Comparison of ENCODE assay signal across 1 cellular context in genomic region chr17:8162232-8162996, GRCh38.
TF ChIP-seq lines count a peak whose summit lies in the region.

A gene with protein sequence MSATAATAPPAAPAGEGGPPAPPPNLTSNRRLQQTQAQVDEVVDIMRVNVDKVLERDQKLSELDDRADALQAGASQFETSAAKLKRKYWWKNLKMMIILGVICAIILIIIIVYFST (minus strand): TSS chr17:8162948. CDS start chr17:8162879, 69 bp downstream.

TF ChIP-seq in HepG2, 621 proteins besides CTCF, POLR2A, EP300 and RAD21 (continued from another document and continues in another):
- peak; percentile 27 for TF ChIP-seq ZNF407 (CRISPR knock-in tag; IDR thresholded peaks at IDR 0.05; ENCODE audit: not compliant biosample characterization)
- TF ChIP-seq XRCC5 (optimal IDR thresholded peaks at IDR 0.05; ENCODE audit: low read length), result no peak
- peak; percentile 96 for TF ChIP-seq YY1 (IDR thresholded peaks at IDR 0.05; ENCODE audit: insufficient read depth, insufficient replicate concordance, low read depth, low read length)
- no peak for TF ChIP-seq NR2F2 (IDR thresholded peaks at IDR 0.05; ENCODE audit: borderline replicate concordance, low read depth)
- 0 out of 2 replicates have a peak, but pooled peaks have one; percentile 55 for TF ChIP-seq PHF20 (CRISPR knock-in tag; IDR thresholded peaks at IDR 0.05)
- TF ChIP-seq ZNF337 (CRISPR knock-in tag; IDR thresholded peaks at IDR 0.05; ENCODE audit: borderline replicate concordance, low read depth), result no peak
- no peak for TF ChIP-seq IKZF1 (IDR thresholded peaks at IDR 0.05)
- TF ChIP-seq SP1 (IDR thresholded peaks at IDR 0.05), result no peak
- no peak for TF ChIP-seq SP1 (CRISPR knock-in tag; IDR thresholded peaks at IDR 0.05)
- 0 out of 2 replicates have a peak, but pooled peaks have one; percentile 15 for TF ChIP-seq BRD4 (CRISPR knock-in tag; IDR thresholded peaks at IDR 0.05)
- 0 out of 2 replicates have a peak, but pooled peaks have one; percentile 14 for TF ChIP-seq ZNF543 (CRISPR knock-in tag; IDR thresholded peaks at IDR 0.05)
- no peak for TF ChIP-seq ZNF430 (CRISPR knock-in tag; IDR thresholded peaks at IDR 0.05)
- TF ChIP-seq, protein P1, sequence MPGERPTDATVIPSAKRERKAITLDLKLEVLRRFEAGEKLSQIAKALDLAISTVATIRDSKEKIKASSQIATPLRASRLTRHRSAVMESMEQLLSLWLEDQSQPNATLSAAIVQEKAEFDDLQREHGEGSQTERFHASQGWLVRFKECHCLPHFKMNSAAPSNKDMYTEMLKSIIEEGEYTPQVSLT (CRISPR knock-in tag; IDR thresholded peaks at IDR 0.05; ENCODE audit: borderline replicate concordance, low read depth), result no peak
- TF ChIP-seq ZNF607 (CRISPR knock-in tag; IDR thresholded peaks at IDR 0.05; ENCODE audit: borderline replicate concordance), result peak; percentile 54; the same call in 1 of the 2 replicates
- TF ChIP-seq EED (CRISPR knock-in tag; IDR thresholded peaks at IDR 0.05), result no peak
- TF ChIP-seq HES4 (CRISPR knock-in tag; IDR thresholded peaks at IDR 0.05; ENCODE audit: borderline replicate concordance), result peak; percentile 89
- TF ChIP-seq MBD4 (IDR thresholded peaks at IDR 0.05; ENCODE audit: borderline replicate concordance, low read length), result no peak
- TF ChIP-seq NR1H2 (CRISPR knock-in tag; IDR thresholded peaks at IDR 0.05; ENCODE audit: borderline replicate concordance, low read depth), result no peak
- TF ChIP-seq, protein P2, sequence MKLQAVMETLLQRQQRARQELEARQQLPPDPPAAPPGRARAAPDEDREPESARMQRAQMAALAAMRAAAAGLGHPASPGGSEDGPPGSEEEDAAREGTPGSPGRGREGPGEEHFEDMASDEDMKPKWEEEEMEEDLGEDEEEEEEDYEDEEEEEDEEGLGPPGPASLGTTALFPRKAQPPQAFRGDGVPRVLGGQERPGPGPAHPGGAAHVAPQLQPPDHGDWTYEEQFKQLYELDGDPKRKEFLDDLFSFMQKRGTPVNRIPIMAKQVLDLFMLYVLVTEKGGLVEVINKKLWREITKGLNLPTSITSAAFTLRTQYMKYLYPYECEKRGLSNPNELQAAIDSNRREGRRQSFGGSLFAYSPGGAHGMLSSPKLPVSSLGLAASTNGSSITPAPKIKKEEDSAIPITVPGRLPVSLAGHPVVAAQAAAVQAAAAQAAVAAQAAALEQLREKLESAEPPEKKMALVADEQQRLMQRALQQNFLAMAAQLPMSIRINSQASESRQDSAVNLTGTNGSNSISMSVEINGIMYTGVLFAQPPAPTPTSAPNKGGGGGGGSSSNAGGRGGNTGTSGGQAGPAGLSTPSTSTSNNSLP (IDR thresholded peaks at IDR 0.05; ENCODE audit: low read depth, low read length), result no peak
- TF ChIP-seq MTA3 (CRISPR knock-in tag; IDR thresholded peaks at IDR 0.05), result no peak
- TF ChIP-seq TMF1 (CRISPR knock-in tag; IDR thresholded peaks at IDR 0.05; ENCODE audit: low read depth), result no peak
- TF ChIP-seq EZH2 (conservative IDR thresholded peaks at IDR 0.05; ENCODE audit: low read depth, low read length), result no peak
- peak; percentile 38; the same call in 1 of the 2 replicates for TF ChIP-seq UBTF (CRISPR knock-in tag; IDR thresholded peaks at IDR 0.05)
- no peak for TF ChIP-seq U2AF2 (IDR thresholded peaks at IDR 0.05; ENCODE audit: low read depth, low read length)
- peak; percentile 73 for TF ChIP-seq PHF8 (CRISPR knock-in tag; IDR thresholded peaks at IDR 0.05)
- no peak for TF ChIP-seq ZNF510 (CRISPR knock-in tag; IDR thresholded peaks at IDR 0.05; ENCODE audit: low read depth)
- no peak for TF ChIP-seq ZNF615 (CRISPR knock-in tag; IDR thresholded peaks at IDR 0.05; ENCODE audit: borderline replicate concordance)
- peak; percentile 79; the same call in 1 of the 2 replicates for TF ChIP-seq BCL3 (CRISPR knock-in tag; IDR thresholded peaks at IDR 0.05)
- peak; percentile 60; the same call in 1 of the 2 replicates for TF ChIP-seq SP4 (CRISPR knock-in tag; IDR thresholded peaks at IDR 0.05)
- TF ChIP-seq ZNF781 (CRISPR knock-in tag; IDR thresholded peaks at IDR 0.05; ENCODE audit: borderline replicate concordance, not compliant biosample characterization), result no peak
- TF ChIP-seq ZNF484 (CRISPR knock-in tag; IDR thresholded peaks at IDR 0.05; ENCODE audit: borderline replicate concordance, low read depth), result no peak
- peak; percentile 77 for TF ChIP-seq ZFY (CRISPR knock-in tag; IDR thresholded peaks at IDR 0.05)
- TF ChIP-seq MAFG (CRISPR knock-in tag; IDR thresholded peaks at IDR 0.05), result peak; percentile 15; the same call in 1 of the 2 replicates
- TF ChIP-seq, protein P3, sequence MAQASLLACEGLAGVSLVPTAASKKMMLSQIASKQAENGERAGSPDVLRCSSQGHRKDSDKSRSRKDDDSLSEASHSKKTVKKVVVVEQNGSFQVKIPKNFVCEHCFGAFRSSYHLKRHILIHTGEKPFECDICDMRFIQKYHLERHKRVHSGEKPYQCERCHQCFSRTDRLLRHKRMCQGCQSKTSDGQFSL (CRISPR knock-in tag; IDR thresholded peaks at IDR 0.05), result 0 out of 2 replicates have a peak, but pooled peaks have one; percentile 17
- TF ChIP-seq CCAR2 (optimal IDR thresholded peaks at IDR 0.05; ENCODE audit: low read depth, low read length), result no peak
- TF ChIP-seq POLR2AphosphoS5 (IDR thresholded peaks at IDR 0.05; ENCODE audit: low read depth, low read length), result peak; percentile 39; the same call in 1 of the 2 replicates
- TF ChIP-seq KDM3A (CRISPR knock-in tag; IDR thresholded peaks at IDR 0.05; ENCODE audit: low read depth), result no peak
- TF ChIP-seq SALL1 (CRISPR knock-in tag; IDR thresholded peaks at IDR 0.05), result 0 out of 2 replicates have a peak, but pooled peaks have one; percentile 17
- no peak for TF ChIP-seq DDIT3 (CRISPR knock-in tag; IDR thresholded peaks at IDR 0.05)
- TF ChIP-seq ZHX1 (CRISPR knock-in tag; IDR thresholded peaks at IDR 0.05; ENCODE audit: low read depth), result peak; percentile 54; the same call in 1 of the 2 replicates
- TF ChIP-seq MBNL3 (CRISPR knock-in tag; conservative IDR thresholded peaks at IDR 0.05), result no peak
- TF ChIP-seq, protein P4, sequence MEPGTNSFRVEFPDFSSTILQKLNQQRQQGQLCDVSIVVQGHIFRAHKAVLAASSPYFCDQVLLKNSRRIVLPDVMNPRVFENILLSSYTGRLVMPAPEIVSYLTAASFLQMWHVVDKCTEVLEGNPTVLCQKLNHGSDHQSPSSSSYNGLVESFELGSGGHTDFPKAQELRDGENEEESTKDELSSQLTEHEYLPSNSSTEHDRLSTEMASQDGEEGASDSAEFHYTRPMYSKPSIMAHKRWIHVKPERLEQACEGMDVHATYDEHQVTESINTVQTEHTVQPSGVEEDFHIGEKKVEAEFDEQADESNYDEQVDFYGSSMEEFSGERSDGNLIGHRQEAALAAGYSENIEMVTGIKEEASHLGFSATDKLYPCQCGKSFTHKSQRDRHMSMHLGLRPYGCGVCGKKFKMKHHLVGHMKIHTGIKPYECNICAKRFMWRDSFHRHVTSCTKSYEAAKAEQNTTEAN (CRISPR knock-in tag; conservative IDR thresholded peaks at IDR 0.05), result peak; percentile 34; the same call in 1 of the 2 replicates
- no peak for TF ChIP-seq HOXA5 (CRISPR knock-in tag; IDR thresholded peaks at IDR 0.05)
- no peak for TF ChIP-seq ZNF30 (CRISPR knock-in tag; IDR thresholded peaks at IDR 0.05)
- TF ChIP-seq SP140L (CRISPR knock-in tag; IDR thresholded peaks at IDR 0.05; ENCODE audit: borderline replicate concordance), result no peak
- no peak; the same call in 1 of the 2 replicates for TF ChIP-seq ZNF790 (CRISPR knock-in tag; IDR thresholded peaks at IDR 0.05; ENCODE audit: borderline replicate concordance)
- no peak for TF ChIP-seq SATB2 (CRISPR knock-in tag; IDR thresholded peaks at IDR 0.05)
